In the genomic region with DNA sequence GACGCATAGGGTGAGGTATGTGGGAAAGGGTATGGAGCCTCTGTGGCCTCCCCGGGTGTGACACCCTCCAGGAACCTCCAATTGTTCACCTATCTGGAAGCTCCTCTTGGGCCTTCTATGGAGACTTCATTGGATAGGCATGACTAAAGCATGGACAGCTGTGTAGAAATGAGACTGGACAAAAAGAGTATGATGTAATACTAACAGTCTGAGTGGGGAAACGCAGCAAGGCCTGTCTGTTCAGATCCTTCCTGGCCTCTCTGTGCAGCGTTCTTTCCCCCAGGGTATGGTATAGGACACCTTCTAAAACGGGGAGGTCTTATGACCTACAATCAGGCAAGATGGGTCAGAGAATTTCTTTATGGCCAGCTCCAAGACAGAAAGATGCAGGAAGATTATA, we compare ENCODE assay signal across 1 cellular context.
TF ChIP-seq lines count a peak whose summit lies in the region.

No MANE protein-coding gene starts in this region.

TF ChIP-seq in HepG2, 621 proteins besides CTCF, POLR2A, EP300 and RAD21:
- no peak for TF ChIP-seq GATAD1 (CRISPR knock-in tag; IDR thresholded peaks at IDR 0.05)
- peak; percentile 45; the same call in 1 of the 2 replicates for TF ChIP-seq CEBPB (IDR thresholded peaks at IDR 0.05; ENCODE audit: borderline replicate concordance, low read depth, low read length)
